19 cellular contexts compared by ENCODE assay signal in genomic region chr2:203750669-203751068, GRCh38. TPM values are rescaled to one million over a fixed set of nuclear protein-coding genes. Genes with fewer than 3 reads are reported as not detected.
"Had no signal": no experiment of that assay in that cellular context is flagged by ENCODE, and none has a peak within 500 bp of the region (broad histone marks: within the 10 kb centered on the region; RNA-seq: fewer than 3 reads in every experiment).

No MANE protein-coding gene starts in this region.

- H3K27ac Mint-ChIP-seq: nephron progenitor cell had no signal

- H3K4me3 ChIP-seq: hepatocyte, spleen had no signal

- H3K27ac ChIP-seq: hepatocyte, spleen had no signal

- H3K4me3 Mint-ChIP-seq: nephron progenitor cell had no signal

- H3K27me3 ChIP-seq: hepatocyte, spleen had no signal

- DNase-seq: activated CD4-positive, alpha-beta T cell treated with anti-CD3 and anti-CD28 coated beads, Interleukin-2, amount 50 U/mL, for 1 hour; activated CD8-positive, alpha-beta memory T cell treated with anti-CD3 and anti-CD28 coated beads, Interleukin-2, amount 50 U/mL, for 4 hours; activated gamma-delta T cell treated with Interleukin-2 at 50 U/mL for 16 hours; caudate nucleus; cortex of kidney; erythroblast; left ventricle myocardium superior; mesendoderm; nephron progenitor cell; SIG-M5; spleen; stimulated activated CD4-positive, alpha-beta T cell treated with anti-CD3 and anti-CD28 coated beads, Interleukin-2, amount 100 ng/mL, for 24 hours; stimulated activated naive CD4-positive, alpha-beta T cell treated with Interleukin-2 at 50 U/mL for 16 hours; T1000; trophoblast cell had no signal

- ATAC-seq: left ventricle myocardium superior, sciatic nerve had no signal

- H3K36me3 ChIP-seq: spleen had no signal

- H3K4me1 Mint-ChIP-seq: nephron progenitor cell had no signal

RNA-seq across cellular contexts. Expression of gene CD28, which starts 44.2 kb away (rescaled TPM):
- total RNA-seq: hepatocyte, kidney epithelial cell, osteocyte had no signal
- polyA plus RNA-seq: hepatocyte had no signal
